1 cellular context compared by ENCODE assay signal in genomic region chr16:24844101-24845030, GRCh38.
A peak's percentile ranks its signal among the peaks of the same experiment; 100 is the strongest.
TF ChIP-seq lines count a peak whose summit lies in the region.

No MANE protein-coding gene starts in this region.

TF ChIP-seq in HepG2, 621 proteins besides CTCF, POLR2A, EP300 and RAD21 (continued from another document and continues in another):
- TF ChIP-seq THAP9 (CRISPR knock-in tag; IDR thresholded peaks at IDR 0.05; ENCODE audit: borderline replicate concordance) (no peak), RXRA (CRISPR knock-in tag; IDR thresholded peaks at IDR 0.05) (peak; percentile 71), ZNF510 (CRISPR knock-in tag; IDR thresholded peaks at IDR 0.05; ENCODE audit: low read depth) (no peak), BHLHE40 (IDR thresholded peaks at IDR 0.05; ENCODE audit: low read length) (peak; percentile 15; the same call in 1 of the 2 replicates), ZBTB42 (CRISPR knock-in tag; IDR thresholded peaks at IDR 0.05) (no peak), NFIC (IDR thresholded peaks at IDR 0.05; ENCODE audit: low read length) (no peak), ARID5B (CRISPR knock-in tag; IDR thresholded peaks at IDR 0.05) (peak; percentile 73), ZNF564 (CRISPR knock-in tag; IDR thresholded peaks at IDR 0.05) (no peak), DMAP1 (CRISPR knock-in tag; IDR thresholded peaks at IDR 0.05) (peak; percentile 41; the same call in 1 of the 2 replicates), ZNF235 (CRISPR knock-in tag; IDR thresholded peaks at IDR 0.05; ENCODE audit: borderline replicate concordance) (no peak), PHF21A (CRISPR knock-in tag; IDR thresholded peaks at IDR 0.05) (no peak), RXRB (CRISPR knock-in tag; IDR thresholded peaks at IDR 0.05; ENCODE audit: borderline replicate concordance) (peak; percentile 55; the same call in 1 of the 2 replicates), CBX5 (CRISPR knock-in tag; IDR thresholded peaks at IDR 0.05; ENCODE audit: borderline replicate concordance) (peak; percentile 79; the same call in 1 of the 2 replicates), ERF (CRISPR knock-in tag; IDR thresholded peaks at IDR 0.05) (0 out of 2 replicates have a peak, but pooled peaks have one; percentile 20), RARA (CRISPR knock-in tag; IDR thresholded peaks at IDR 0.05) (peak; percentile 60), ISX (CRISPR knock-in tag; conservative IDR thresholded peaks at IDR 0.05) (no peak), MTA3 (CRISPR knock-in tag; IDR thresholded peaks at IDR 0.05) (no peak), GFI1 (CRISPR knock-in tag; IDR thresholded peaks at IDR 0.05; ENCODE audit: borderline replicate concordance) (peak; percentile 85), ZNF337 (CRISPR knock-in tag; IDR thresholded peaks at IDR 0.05; ENCODE audit: borderline replicate concordance, low read depth) (no peak), CREB1 (IDR thresholded peaks at IDR 0.05) (peak; percentile 73), CREB1 (CRISPR knock-in tag; IDR thresholded peaks at IDR 0.05) (peak; percentile 23; the same call in 1 of the 2 replicates), FOXA1 (IDR thresholded peaks at IDR 0.05) (no peak), FOXA1 (CRISPR knock-in tag; IDR thresholded peaks at IDR 0.05) (no peak), ZFP36 (IDR thresholded peaks at IDR 0.05; ENCODE audit: borderline replicate concordance, low read depth, low read length, partially characterized antibody) (no peak), NRL (CRISPR knock-in tag; IDR thresholded peaks at IDR 0.05; ENCODE audit: borderline replicate concordance) (peak; percentile 53; the same call in 1 of the 2 replicates), HOXA5 (CRISPR knock-in tag; IDR thresholded peaks at IDR 0.05) (no peak), POGZ (CRISPR knock-in tag; IDR thresholded peaks at IDR 0.05) (peak; percentile 19; the same call in 1 of the 2 replicates), HOXA7 (CRISPR knock-in tag; IDR thresholded peaks at IDR 0.05) (no peak), ZNF331 (CRISPR knock-in tag; IDR thresholded peaks at IDR 0.05) (no peak), ZNF629 (CRISPR knock-in tag; conservative IDR thresholded peaks at IDR 0.05) (no peak), CENPBD1 (CRISPR knock-in tag; IDR thresholded peaks at IDR 0.05; ENCODE audit: borderline replicate concordance, low read depth) (no peak), TBX2 (CRISPR knock-in tag; IDR thresholded peaks at IDR 0.05; ENCODE audit: borderline replicate concordance) (peak; percentile 39; the same call in 1 of the 2 replicates), HDAC6 (IDR thresholded peaks at IDR 0.05; ENCODE audit: low read depth, low read length) (no peak), ZNF781 (CRISPR knock-in tag; IDR thresholded peaks at IDR 0.05; ENCODE audit: borderline replicate concordance, not compliant biosample characterization) (no peak), ZNF557 (CRISPR knock-in tag; IDR thresholded peaks at IDR 0.05) (no peak), ZNF703 (CRISPR knock-in tag; IDR thresholded peaks at IDR 0.05; ENCODE audit: borderline replicate concordance) (no peak), ZNF720 (CRISPR knock-in tag; IDR thresholded peaks at IDR 0.05) (no peak), SNRNP70 (IDR thresholded peaks at IDR 0.05; ENCODE audit: low read depth, low read length) (no peak), ZFY (CRISPR knock-in tag; IDR thresholded peaks at IDR 0.05) (peak; percentile 47; the same call in 1 of the 2 replicates), MEF2D (CRISPR knock-in tag; IDR thresholded peaks at IDR 0.05) (0 out of 2 replicates have a peak, but pooled peaks have one; percentile 6), PBX2 (CRISPR knock-in tag; IDR thresholded peaks at IDR 0.05) (no peak), ZNF335 (CRISPR knock-in tag; IDR thresholded peaks at IDR 0.05) (peak; percentile 70; the same call in 1 of the 2 replicates), FOSL2 (CRISPR knock-in tag; IDR thresholded peaks at IDR 0.05) (peak; percentile 99), NFATC3 (CRISPR knock-in tag; IDR thresholded peaks at IDR 0.05) (no peak), MYC (CRISPR knock-in tag; IDR thresholded peaks at IDR 0.05; ENCODE audit: borderline replicate concordance) (no peak), CEBPG (CRISPR knock-in tag; IDR thresholded peaks at IDR 0.05) (no peak), NKX3-1 (CRISPR knock-in tag; IDR thresholded peaks at IDR 0.05) (no peak), ZKSCAN1 (IDR thresholded peaks at IDR 0.05; ENCODE audit: low read length) (no peak), ZNF569 (CRISPR knock-in tag; IDR thresholded peaks at IDR 0.05; ENCODE audit: borderline replicate concordance) (no peak), DR1 (CRISPR knock-in tag; IDR thresholded peaks at IDR 0.05) (0 out of 2 replicates have a peak, but pooled peaks have one; percentile 23), ZNF513 (CRISPR knock-in tag; conservative IDR thresholded peaks at IDR 0.05) (no peak), HOXA9 (CRISPR knock-in tag; IDR thresholded peaks at IDR 0.05; ENCODE audit: borderline replicate concordance) (no peak)
- TF ChIP-seq, protein P1, sequence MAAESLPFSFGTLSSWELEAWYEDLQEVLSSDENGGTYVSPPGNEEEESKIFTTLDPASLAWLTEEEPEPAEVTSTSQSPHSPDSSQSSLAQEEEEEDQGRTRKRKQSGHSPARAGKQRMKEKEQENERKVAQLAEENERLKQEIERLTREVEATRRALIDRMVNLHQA (CRISPR knock-in tag; IDR thresholded peaks at IDR 0.05), result no peak
- TF ChIP-seq, protein P2, sequence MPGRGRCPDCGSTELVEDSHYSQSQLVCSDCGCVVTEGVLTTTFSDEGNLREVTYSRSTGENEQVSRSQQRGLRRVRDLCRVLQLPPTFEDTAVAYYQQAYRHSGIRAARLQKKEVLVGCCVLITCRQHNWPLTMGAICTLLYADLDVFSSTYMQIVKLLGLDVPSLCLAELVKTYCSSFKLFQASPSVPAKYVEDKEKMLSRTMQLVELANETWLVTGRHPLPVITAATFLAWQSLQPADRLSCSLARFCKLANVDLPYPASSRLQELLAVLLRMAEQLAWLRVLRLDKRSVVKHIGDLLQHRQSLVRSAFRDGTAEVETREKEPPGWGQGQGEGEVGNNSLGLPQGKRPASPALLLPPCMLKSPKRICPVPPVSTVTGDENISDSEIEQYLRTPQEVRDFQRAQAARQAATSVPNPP (CRISPR knock-in tag; IDR thresholded peaks at IDR 0.05), result no peak
- TF ChIP-seq, protein P3, sequence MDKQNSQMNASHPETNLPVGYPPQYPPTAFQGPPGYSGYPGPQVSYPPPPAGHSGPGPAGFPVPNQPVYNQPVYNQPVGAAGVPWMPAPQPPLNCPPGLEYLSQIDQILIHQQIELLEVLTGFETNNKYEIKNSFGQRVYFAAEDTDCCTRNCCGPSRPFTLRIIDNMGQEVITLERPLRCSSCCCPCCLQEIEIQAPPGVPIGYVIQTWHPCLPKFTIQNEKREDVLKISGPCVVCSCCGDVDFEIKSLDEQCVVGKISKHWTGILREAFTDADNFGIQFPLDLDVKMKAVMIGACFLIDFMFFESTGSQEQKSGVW (CRISPR knock-in tag; IDR thresholded peaks at IDR 0.05; ENCODE audit: borderline replicate concordance), result no peak
- TF ChIP-seq, protein P4, sequence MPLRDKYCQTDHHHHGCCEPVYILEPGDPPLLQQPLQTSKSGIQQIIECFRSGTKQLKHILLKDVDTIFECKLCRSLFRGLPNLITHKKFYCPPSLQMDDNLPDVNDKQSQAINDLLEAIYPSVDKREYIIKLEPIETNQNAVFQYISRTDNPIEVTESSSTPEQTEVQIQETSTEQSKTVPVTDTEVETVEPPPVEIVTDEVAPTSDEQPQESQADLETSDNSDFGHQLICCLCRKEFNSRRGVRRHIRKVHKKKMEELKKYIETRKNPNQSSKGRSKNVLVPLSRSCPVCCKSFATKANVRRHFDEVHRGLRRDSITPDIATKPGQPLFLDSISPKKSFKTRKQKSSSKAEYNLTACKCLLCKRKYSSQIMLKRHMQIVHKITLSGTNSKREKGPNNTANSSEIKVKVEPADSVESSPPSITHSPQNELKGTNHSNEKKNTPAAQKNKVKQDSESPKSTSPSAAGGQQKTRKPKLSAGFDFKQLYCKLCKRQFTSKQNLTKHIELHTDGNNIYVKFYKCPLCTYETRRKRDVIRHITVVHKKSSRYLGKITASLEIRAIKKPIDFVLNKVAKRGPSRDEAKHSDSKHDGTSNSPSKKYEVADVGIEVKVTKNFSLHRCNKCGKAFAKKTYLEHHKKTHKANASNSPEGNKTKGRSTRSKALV (CRISPR knock-in tag; IDR thresholded peaks at IDR 0.05), result 0 out of 2 replicates have a peak, but pooled peaks have one; percentile 35
- TF ChIP-seq, protein P5, sequence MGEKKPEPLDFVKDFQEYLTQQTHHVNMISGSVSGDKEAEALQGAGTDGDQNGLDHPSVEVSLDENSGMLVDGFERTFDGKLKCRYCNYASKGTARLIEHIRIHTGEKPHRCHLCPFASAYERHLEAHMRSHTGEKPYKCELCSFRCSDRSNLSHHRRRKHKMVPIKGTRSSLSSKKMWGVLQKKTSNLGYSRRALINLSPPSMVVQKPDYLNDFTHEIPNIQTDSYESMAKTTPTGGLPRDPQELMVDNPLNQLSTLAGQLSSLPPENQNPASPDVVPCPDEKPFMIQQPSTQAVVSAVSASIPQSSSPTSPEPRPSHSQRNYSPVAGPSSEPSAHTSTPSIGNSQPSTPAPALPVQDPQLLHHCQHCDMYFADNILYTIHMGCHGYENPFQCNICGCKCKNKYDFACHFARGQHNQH (CRISPR knock-in tag; IDR thresholded peaks at IDR 0.05), result peak; percentile 52; the same call in 1 of the 2 replicates
- TF ChIP-seq, protein P6, sequence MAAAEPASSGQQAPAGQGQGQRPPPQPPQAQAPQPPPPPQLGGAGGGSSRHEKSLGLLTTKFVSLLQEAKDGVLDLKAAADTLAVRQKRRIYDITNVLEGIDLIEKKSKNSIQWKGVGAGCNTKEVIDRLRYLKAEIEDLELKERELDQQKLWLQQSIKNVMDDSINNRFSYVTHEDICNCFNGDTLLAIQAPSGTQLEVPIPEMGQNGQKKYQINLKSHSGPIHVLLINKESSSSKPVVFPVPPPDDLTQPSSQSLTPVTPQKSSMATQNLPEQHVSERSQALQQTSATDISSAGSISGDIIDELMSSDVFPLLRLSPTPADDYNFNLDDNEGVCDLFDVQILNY (CRISPR knock-in tag; conservative IDR thresholded peaks at IDR 0.05), result no peak
